Comparison of ENCODE assay signal across 22 cellular contexts in the genomic region with DNA sequence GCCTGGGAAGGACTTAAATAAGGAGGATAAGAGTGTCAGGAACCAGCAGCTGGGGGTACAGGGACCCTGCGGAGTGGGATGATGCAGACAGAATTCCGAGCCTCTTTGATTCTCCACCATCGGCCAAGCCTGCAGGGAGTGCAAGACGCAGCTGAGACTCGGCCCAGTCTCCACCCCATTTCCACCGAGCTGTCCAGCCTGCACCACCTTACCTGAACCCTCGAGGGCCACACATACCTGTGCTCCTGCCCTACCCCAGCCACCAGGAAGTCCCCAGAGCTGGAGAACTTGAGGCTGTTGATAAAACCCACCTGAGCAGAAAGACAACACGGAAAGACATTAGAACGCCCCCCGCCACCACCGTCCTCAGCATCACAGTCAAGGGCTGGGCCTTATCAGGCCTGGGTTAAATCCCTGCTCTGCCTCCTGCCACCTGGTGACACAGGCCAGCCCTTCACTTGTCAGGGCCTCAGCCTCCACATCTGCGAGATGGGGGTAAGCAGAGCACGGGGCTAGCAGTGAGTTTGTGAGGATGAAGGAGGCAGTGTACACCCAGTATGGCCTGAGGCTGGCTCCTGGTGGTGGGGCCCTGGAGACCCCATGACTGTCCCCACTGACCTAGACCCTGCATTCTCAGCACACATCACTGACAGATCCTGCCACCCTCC. TPM values are rescaled to one million over a fixed set of nuclear protein-coding genes. Genes with fewer than 3 reads are reported as not detected.
DNase-seq lines count a peak whose midpoint lies in the region; ATAC-seq and TF ChIP-seq lines count a peak whose summit lies in the region.
"Had no signal": no experiment of that assay in that cellular context is flagged by ENCODE, and none has a peak within 500 bp of the region (broad histone marks: within the 10 kb centered on the region; RNA-seq: fewer than 3 reads in every experiment).

No MANE protein-coding gene starts in this region.

- H3K9me3 ChIP-seq in right atrium auricular region, result no peaks in the 10 kb centered on the region
- H3K9me3 ChIP-seq: A549 had no signal

- H3K27me3 ChIP-seq in right atrium auricular region, result no peaks in the 10 kb centered on the region

- no peak overlapping the region for H3K4me3 ChIP-seq in right atrium auricular region
- H3K4me3 ChIP-seq: A549, GM23248 had no signal

- no peaks in the 10 kb centered on the region for H3K4me1 ChIP-seq in right atrium auricular region
- H3K4me1 ChIP-seq: A549 had no signal

- H3K4me3 Mint-ChIP-seq in stimulated activated effector memory CD8-positive, alpha-beta T cell treated with anti-CD3 and anti-CD28 coated beads, Interleukin-12 subunit alpha, Interleukin-12 subunit beta, amount 100 ng/mL, for 72 hours, result no peak overlapping the region
- H3K4me3 Mint-ChIP-seq: B cell had no signal

- peaks cover 58% of the 10 kb centered on the region for H3K36me3 ChIP-seq in right atrium auricular region

- peaks cover 67% of the 10 kb centered on the region for H3K36me3 Mint-ChIP-seq in stimulated activated effector memory CD8-positive, alpha-beta T cell treated with anti-CD3 and anti-CD28 coated beads, Interleukin-12 subunit alpha, Interleukin-12 subunit beta, amount 100 ng/mL, for 72 hours

- no peak for ATAC-seq in Right ventricle myocardium inferior
- ATAC-seq in stimulated activated effector memory CD8-positive, alpha-beta T cell treated with anti-CD3 and anti-CD28 coated beads, Interleukin-12 subunit alpha, Interleukin-12 subunit beta, amount 100 ng/mL, for 72 hours, result no peak
- ATAC-seq in GM21390 (IDR thresholded peaks at IDR 0.05; ENCODE audit: unreplicated experiment), result no peak
- no peak for ATAC-seq in esophagus mucosa
- ATAC-seq: A549 had no signal

- TF ChIP-seq CTCF in right atrium auricular region (IDR thresholded peaks at IDR 0.05), result no peak

- H3K27ac Mint-ChIP-seq in stimulated activated effector memory CD8-positive, alpha-beta T cell treated with anti-CD3 and anti-CD28 coated beads, Interleukin-12 subunit alpha, Interleukin-12 subunit beta, amount 100 ng/mL, for 72 hours, result peak overlapping the region; percentile 72
- H3K27ac Mint-ChIP-seq: B cell had no signal

- intact Hi-C loops in Right ventricle myocardium inferior (cut with DNase I), result no loop called here

- H3K4me1 Mint-ChIP-seq in stimulated activated effector memory CD8-positive, alpha-beta T cell treated with anti-CD3 and anti-CD28 coated beads, Interleukin-12 subunit alpha, Interleukin-12 subunit beta, amount 100 ng/mL, for 72 hours, result no peaks in the 10 kb centered on the region
- H3K4me1 Mint-ChIP-seq: B cell had no signal

- DNase-seq in right atrium auricular region (ENCODE audit: low spot score), result peak; percentile 18
- no peak for DNase-seq in Right ventricle myocardium inferior (ENCODE audit: missing footprints)
- DNase-seq in mesenteric fat pad (ENCODE audit: low spot score), result peak; percentile 73
- DNase-seq in stimulated activated effector memory CD8-positive, alpha-beta T cell treated with anti-CD3 and anti-CD28 coated beads, Interleukin-12 subunit alpha, Interleukin-12 subunit beta, amount 100 ng/mL, for 72 hours (ENCODE audit: low spot score in 2 of 2), result peak in 1 of 2 donors; percentile 43
- DNase-seq in NCI-H2081 (lab: John Stamatoyannopoulos, UW), result no peak
- DNase-seq: DMS79 treated with DMSO at 0.1 percent for 48 hours, GM23248, HCEC 1CT, IMR-90, MV-4-11, NCI-H1105 treated with DMSO at 0.1 percent for 48 hours, NCI-H2029 treated with DMSO at 0.1 percent for 48 hours, NCI-H2171, NCI-H345, NCI-H526, OCI-M1 had no signal

- H3K9me3 Mint-ChIP-seq in stimulated activated effector memory CD8-positive, alpha-beta T cell treated with anti-CD3 and anti-CD28 coated beads, Interleukin-12 subunit alpha, Interleukin-12 subunit beta, amount 100 ng/mL, for 72 hours, result no peaks in the 10 kb centered on the region

- H3K27ac ChIP-seq in right atrium auricular region, result no peak overlapping the region
- H3K27ac ChIP-seq: A549, GM23248 had no signal

RNA-seq across cellular contexts. Expression of gene RRP9, which starts 8.1 kb away (rescaled TPM):
- total RNA-seq in right atrium auricular region (10 to 100 TPM in 1 of 2 donors, 1 to 10 TPM in 1; 6.3 to 11.1 TPM), Right ventricle myocardium inferior (7.7 TPM), mesenteric fat pad (29.0 TPM), esophagus mucosa (18.6 TPM)

RNA-seq across cellular contexts. Expression of gene PARP3, which starts 8.6 kb away (rescaled TPM):
- total RNA-seq in right atrium auricular region (10 to 100 TPM in 1 of 2 donors, 1 to 10 TPM in 1; 9.8 to 12.8 TPM), Right ventricle myocardium inferior (17.6 TPM), mesenteric fat pad (19.7 TPM), esophagus mucosa (5.7 TPM)

RNA-seq across cellular contexts. Expression of gene GPR62, which starts 21.6 kb away (rescaled TPM):
- under 1 TPM; 0.12 to 0.82 TPM for total RNA-seq in right atrium auricular region
- 0.22 TPM for total RNA-seq in Right ventricle myocardium inferior
- not detected for total RNA-seq in mesenteric fat pad
- not detected for total RNA-seq in esophagus mucosa
- total RNA-seq: B cell, GM23248, SK-MEL-5 had no signal

RNA-seq across cellular contexts. Expression of gene IQCF1, which starts 30.5 kb away (rescaled TPM):
- total RNA-seq in right atrium auricular region (not detected), Right ventricle myocardium inferior (not detected), mesenteric fat pad (not detected), esophagus mucosa (not detected)
- total RNA-seq: B cell, GM23248, IMR-90, M059J, SK-MEL-5 had no signal

RNA-seq across cellular contexts. Expression of gene PCBP4, which starts 33.6 kb away (rescaled TPM):
- 100 to 1,000 TPM in 1 of 2 donors, 10 to 100 TPM in 1; 73.8 to 119 TPM for total RNA-seq in right atrium auricular region
- total RNA-seq in Right ventricle myocardium inferior, result 79.8 TPM
- 27.4 TPM for total RNA-seq in mesenteric fat pad
- total RNA-seq in esophagus mucosa, result 11.5 TPM

Comparison
In these comparisons a context has a peak if more than half of its experiments do, and no peak if none do; other contexts are left out.
1. DNase-seq: peak in right atrium auricular region (single experiment) and mesenteric fat pad (single experiment); none in Right ventricle myocardium inferior (single experiment) and NCI-H2081 (0 of 2).